Comparison of ENCODE assay signal across 10 cellular contexts in the genomic region with DNA sequence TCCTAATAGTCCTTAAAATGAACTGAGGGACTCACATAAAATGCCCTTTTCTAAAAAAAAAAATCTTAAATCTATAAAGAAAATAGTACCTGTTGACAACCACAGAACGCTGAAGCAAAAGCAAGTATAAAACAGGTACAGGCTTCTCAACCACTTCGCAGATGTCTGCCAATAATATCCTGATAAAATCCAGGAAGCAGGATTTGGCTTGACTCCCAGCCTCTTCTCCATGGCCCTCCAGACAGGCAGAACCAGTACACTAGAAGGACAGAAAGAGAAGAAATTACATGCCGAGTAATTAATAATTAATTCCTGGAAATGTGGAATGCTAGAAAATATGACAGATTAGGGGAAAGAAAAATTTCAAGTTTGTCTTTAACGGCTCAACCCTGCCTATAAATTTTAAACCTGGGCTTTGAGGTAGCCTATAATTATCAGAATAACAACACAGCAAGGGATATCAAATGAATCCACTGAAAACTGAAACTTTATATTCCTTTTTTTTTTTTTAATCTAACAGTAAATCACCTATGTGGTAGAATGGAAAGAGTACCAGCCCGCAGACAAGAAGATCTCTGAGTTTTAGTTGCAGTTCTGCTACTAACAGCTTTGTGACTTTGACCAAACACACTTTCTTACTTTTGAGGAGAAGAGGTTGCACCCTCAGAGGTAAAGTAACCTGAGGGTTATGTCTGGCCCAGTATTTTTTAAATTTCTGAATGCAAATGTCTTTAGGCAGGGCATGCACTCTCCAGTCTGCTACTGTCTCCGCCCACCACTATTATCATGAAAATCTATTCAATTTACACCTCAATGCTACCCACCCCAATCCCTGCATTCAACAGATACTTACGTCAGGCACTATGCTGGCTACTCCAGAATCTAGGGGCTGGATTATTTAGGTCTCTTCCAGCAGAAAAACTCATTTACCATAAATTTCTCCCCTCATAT. TPM values are rescaled to one million over a fixed set of nuclear protein-coding genes. Genes with fewer than 3 reads are reported as not detected.
A peak's percentile ranks its signal among the peaks of the same experiment; 100 is the strongest.
DNase-seq lines count a peak whose midpoint lies in the region; ATAC-seq and TF ChIP-seq lines count a peak whose summit lies in the region.
"Had no signal": no experiment of that assay in that cellular context is flagged by ENCODE, and none has a peak within 500 bp of the region (broad histone marks: within the 10 kb centered on the region; RNA-seq: fewer than 3 reads in every experiment).

No MANE protein-coding gene starts in this region.

- intact Hi-C loops in Panc1 (cut with micrococcal nuclease; ENCODE audit: unreplicated experiment), result no loop called here

- H3K27me3 ChIP-seq in Panc1 (ENCODE audit: control insufficient read depth, insufficient read depth, low read length), result no peaks in the 10 kb centered on the region

- peaks cover 57% of the 10 kb centered on the region for H3K4me1 Mint-ChIP-seq in activated T-cell treated with anti-CD3 and anti-CD28 coated beads, Interleukin-2, amount 50 U/mL, for 24 hours (ENCODE audit: low read depth)
- H3K4me1 Mint-ChIP-seq in stimulated activated effector memory CD8-positive, alpha-beta T cell treated with anti-CD3 and anti-CD28 coated beads, Interleukin-12 subunit alpha, Interleukin-12 subunit beta, amount 100 ng/mL, for 72 hours, result peaks cover 46% of the 10 kb centered on the region

- no peak for ATAC-seq in Panc1
- ATAC-seq in stimulated activated effector memory CD8-positive, alpha-beta T cell treated with anti-CD3 and anti-CD28 coated beads, Interleukin-12 subunit alpha, Interleukin-12 subunit beta, amount 100 ng/mL, for 72 hours, result no peak
- ATAC-seq in GM19455 (IDR thresholded peaks at IDR 0.05; ENCODE audit: unreplicated experiment), result no peak

- no peak for TF ChIP-seq CTCF in Panc1 (IDR thresholded peaks at IDR 0.05)

- peaks cover 32% of the 10 kb centered on the region for H3K4me1 ChIP-seq in Panc1 (ENCODE audit: control insufficient read depth, insufficient read depth, low read length)

- H3K4me3 Mint-ChIP-seq in activated T-cell treated with anti-CD3 and anti-CD28 coated beads, Interleukin-2, amount 50 U/mL, for 24 hours, result no peak overlapping the region
- H3K4me3 Mint-ChIP-seq in stimulated activated effector memory CD8-positive, alpha-beta T cell treated with anti-CD3 and anti-CD28 coated beads, Interleukin-12 subunit alpha, Interleukin-12 subunit beta, amount 100 ng/mL, for 72 hours, result peak overlapping the region; percentile 98

- no peak overlapping the region for H3K4me3 ChIP-seq in Panc1 (ENCODE audit: low read depth in 2 of 2, low read length in 2 of 2)

- no peaks in the 10 kb centered on the region for H3K9me3 ChIP-seq in Panc1 (ENCODE audit: control insufficient read depth, insufficient read depth, low read depth, low read length)

- H3K27ac Mint-ChIP-seq in activated T-cell treated with anti-CD3 and anti-CD28 coated beads, Interleukin-2, amount 50 U/mL, for 24 hours, result peak overlapping the region; percentile 98
- peak overlapping the region; percentile 54 for H3K27ac Mint-ChIP-seq in stimulated activated effector memory CD8-positive, alpha-beta T cell treated with anti-CD3 and anti-CD28 coated beads, Interleukin-12 subunit alpha, Interleukin-12 subunit beta, amount 100 ng/mL, for 72 hours
- H3K27ac Mint-ChIP-seq: activated naive CD8-positive, alpha-beta T cell treated with anti-CD3 and anti-CD28 coated beads, Interleukin-2, amount 10 ng/mL, durations not matched to agents 7 days and 5 days had no signal

- H3K9me3 Mint-ChIP-seq in activated T-cell treated with anti-CD3 and anti-CD28 coated beads, Interleukin-2, amount 50 U/mL, for 24 hours, result no peaks in the 10 kb centered on the region
- no peaks in the 10 kb centered on the region for H3K9me3 Mint-ChIP-seq in stimulated activated effector memory CD8-positive, alpha-beta T cell treated with anti-CD3 and anti-CD28 coated beads, Interleukin-12 subunit alpha, Interleukin-12 subunit beta, amount 100 ng/mL, for 72 hours
- H3K9me3 Mint-ChIP-seq: activated naive CD8-positive, alpha-beta T cell treated with anti-CD3 and anti-CD28 coated beads, Interleukin-2, amount 10 ng/mL, durations not matched to agents 7 days and 5 days had no signal

- CTCF ChIA-PET in Panc1 (lab: Charles Lee), result no interaction called here

- no peak for DNase-seq in activated T-cell treated with anti-CD3 and anti-CD28 coated beads, Interleukin-2, amount 50 U/mL, for 24 hours
- DNase-seq in activated T-cell treated with anti-CD3 and anti-CD28 coated beads, Interleukin-2, amount 50 U/mL, for 1 hour, result no peak
- no peak for DNase-seq in Panc1 (ENCODE audit: low read depth, low spot score)
- DNase-seq in iPS DF 19.7 (ENCODE audit: low read depth, low spot score), result peak; percentile 75
- DNase-seq in stimulated activated effector memory CD8-positive, alpha-beta T cell treated with anti-CD3 and anti-CD28 coated beads, Interleukin-12 subunit alpha, Interleukin-12 subunit beta, amount 100 ng/mL, for 72 hours (ENCODE audit: low spot score in 2 of 2), result no peak
- DNase-seq in mesenteric fat pad (ENCODE audit: low spot score), result no peak
- DNase-seq in midbrain (lab: John Stamatoyannopoulos, UW), result no peak
- DNase-seq: activated naive CD8-positive, alpha-beta T cell treated with anti-CD3 and anti-CD28 coated beads, Interleukin-2, amount 10 ng/mL, durations not matched to agents 7 days and 5 days had no signal

- peaks cover 10% of the 10 kb centered on the region; the same call in 1 of the 2 replicates for H3K36me3 ChIP-seq in Panc1 (ENCODE audit: control insufficient read depth, insufficient read depth, low read length)

- POLR2A ChIA-PET in Panc1 (lab: Charles Lee), result no interaction called here

- no TSS peak for BruUV-seq in Panc1 (replicated peaks; lab: Mats Ljungman, UMichigan)

- peak overlapping the region; percentile 12; the same call in 1 of the 2 replicates for H3K27ac ChIP-seq in Panc1 (ENCODE audit: low read length)

- H3K36me3 Mint-ChIP-seq in activated T-cell treated with anti-CD3 and anti-CD28 coated beads, Interleukin-2, amount 50 U/mL, for 24 hours (ENCODE audit: low read depth), result peaks cover 65% of the 10 kb centered on the region
- H3K36me3 Mint-ChIP-seq in stimulated activated effector memory CD8-positive, alpha-beta T cell treated with anti-CD3 and anti-CD28 coated beads, Interleukin-12 subunit alpha, Interleukin-12 subunit beta, amount 100 ng/mL, for 72 hours, result peaks cover 69% of the 10 kb centered on the region

- H3K27me3 Mint-ChIP-seq in activated T-cell treated with anti-CD3 and anti-CD28 coated beads, Interleukin-2, amount 50 U/mL, for 24 hours, result no peaks in the 10 kb centered on the region
- H3K27me3 Mint-ChIP-seq: activated naive CD8-positive, alpha-beta T cell treated with anti-CD3 and anti-CD28 coated beads, Interleukin-2, amount 10 ng/mL, durations not matched to agents 7 days and 5 days had no signal

- in situ Hi-C loops in Panc1 (cut with HindIII; ENCODE audit: low pct_unique_long_range_greater_than_20kb, low sequenced_read_pairs), result no loop called here

RNA-seq across cellular contexts. Expression of a gene that starts 2.7 kb away (rescaled TPM):
- total RNA-seq in Panc1 (2021; ENCODE audit: unreplicated experiment), result 60.0 TPM
- 42.7 TPM for polyA plus RNA-seq in Panc1 (2012; ENCODE audit: insufficient read length)
- 48.5 TPM for total RNA-seq in mesenteric fat pad

RNA-seq across cellular contexts. Expression of a gene that starts 3.1 kb away (rescaled TPM):
- 64.1 TPM for total RNA-seq in Panc1 (2021; ENCODE audit: unreplicated experiment)
- 75.4 TPM for polyA plus RNA-seq in Panc1 (2012; ENCODE audit: insufficient read length)
- 16.0 TPM for total RNA-seq in mesenteric fat pad

RNA-seq across cellular contexts. Expression of a gene that starts 18.6 kb away (rescaled TPM):
- total RNA-seq in Panc1 (2021; ENCODE audit: unreplicated experiment), result 3.2 TPM
- polyA plus RNA-seq in Panc1 (2012; ENCODE audit: insufficient read length), result 2.9 TPM
- total RNA-seq in mesenteric fat pad, result 1.2 TPM
- total RNA-seq: myocyte had no signal
